In genomic region chr10:62079885-62080559, GRCh38 we compare ENCODE assay signal across 10 cellular contexts.
DNase-seq lines count a peak whose midpoint lies in the region; ATAC-seq and TF ChIP-seq lines count a peak whose summit lies in the region.
"Had no signal": no experiment of that assay in that cellular context is flagged by ENCODE, and none has a peak within 500 bp of the region (broad histone marks: within the 10 kb centered on the region; RNA-seq: fewer than 3 reads in every experiment).

No MANE protein-coding gene starts in this region.

- H3T11ph ChIP-seq in H9 (ENCODE audit: low read length), result no peak overlapping the region

- no peak overlapping the region for H3K4me3 Mint-ChIP-seq in activated naive CD8-positive, alpha-beta T cell
- H3K4me3 Mint-ChIP-seq in H9, result no peak overlapping the region

- no peaks in the 10 kb centered on the region for H3K27me3 Mint-ChIP-seq in activated naive CD8-positive, alpha-beta T cell
- no peaks in the 10 kb centered on the region for H3K27me3 Mint-ChIP-seq in H9 (ENCODE audit: low read depth)

- H4K5ac ChIP-seq in H9 (ENCODE audit: insufficient read length, low read depth, low read length), result no peak overlapping the region

- no peak overlapping the region for H2BK120ac ChIP-seq in H9 (ENCODE audit: low read depth, low read length, poor library complexity, severe bottlenecking)

- peak overlapping the region; percentile 70 for H3K27ac Mint-ChIP-seq in activated naive CD8-positive, alpha-beta T cell
- H3K27ac Mint-ChIP-seq in H9, result no peak overlapping the region; a peak in 1 of 7 replicates

- no peak overlapping the region for H3K56ac ChIP-seq in H9 (ENCODE audit: insufficient read length, low read depth, low read length)

- WGBS in H9 (ENCODE audit: extremely low coverage, insufficient read length, low lambda C conversion rate), result no CpG with 5 or more reads among the region's 8 CpGs

- H3K9me2 ChIP-seq in MM.1S (replicated peaks; ENCODE audit: insufficient read depth, low read length), result no peaks in the 10 kb centered on the region

- TF ChIP-seq CTCF in MM.1S (IDR thresholded peaks at IDR 0.05; ENCODE audit: low read length), result no peak
- no peak for TF ChIP-seq CTCF in H9 (conservative IDR thresholded peaks at IDR 0.05)

- no peak overlapping the region for H2AK5ac ChIP-seq in H9 (ENCODE audit: insufficient read length, low read length)

- no peaks in the 10 kb centered on the region for H3K9me3 Mint-ChIP-seq in activated naive CD8-positive, alpha-beta T cell (ENCODE audit: low read depth)
- H3K9me3 Mint-ChIP-seq in H9, result no peaks in the 10 kb centered on the region

- H3K18ac ChIP-seq in H9 (ENCODE audit: insufficient read length, low read depth, low read length), result no peak overlapping the region

- H3K36me3 ChIP-seq in BLaER1 (peaks cover 68% of the 10 kb centered on the region), MM.1S (replicated peaks; ENCODE audit: insufficient read depth, low read length) (peaks cover 9% of the 10 kb centered on the region)

- H4K20me1 ChIP-seq in BLaER1 (no peaks in the 10 kb centered on the region), MM.1S (ENCODE audit: insufficient read depth, low read length) (peaks cover 4% of the 10 kb centered on the region; the same call in 1 of the 2 replicates), H9 (ENCODE audit: control insufficient read depth, insufficient read depth, insufficient read length) (no peaks in the 10 kb centered on the region)

- H3K23me2 ChIP-seq in H9 (ENCODE audit: insufficient read length, low read depth, low read length, poor library complexity, severe bottlenecking), result no peaks in the 10 kb centered on the region

- H3K27me3 ChIP-seq in BLaER1, result no peaks in the 10 kb centered on the region
- H3K27me3 ChIP-seq in MM.1S (replicated peaks; ENCODE audit: insufficient read depth, low read length), result no peaks in the 10 kb centered on the region
- no peaks in the 10 kb centered on the region for H3K27me3 ChIP-seq in H9 (ENCODE audit: insufficient read depth, low read length)

- no peaks in the 10 kb centered on the region for H3K79me1 ChIP-seq in H9 (ENCODE audit: insufficient read depth, low read depth, low read length, poor library complexity, severe bottlenecking)

- H2BK12ac ChIP-seq in H9 (ENCODE audit: insufficient read length, low read depth, low read length), result no peak overlapping the region

- peak overlapping the region; percentile 91 for H3K4me2 ChIP-seq in BLaER1
- no peak overlapping the region for H3K4me2 ChIP-seq in MM.1S (ENCODE audit: low read depth, low read length)
- H3K4me2 ChIP-seq in H9 (ENCODE audit: insufficient read depth, insufficient read length, low read length), result no peak overlapping the region

- no peak overlapping the region for H4K8ac ChIP-seq in H9 (replicated peaks; ENCODE audit: insufficient read length, low read depth, low read length)

- H3K27ac ChIP-seq in BLaER1 (0 out of 2 replicates have a peak overlapping the region, but pooled peaks have one; percentile 5), MM.1S (ENCODE audit: low read length) (no peak overlapping the region), H9 (ENCODE audit: insufficient read length, low read depth, low read length) (no peak overlapping the region)

- H3K9ac ChIP-seq in BLaER1 (no peak overlapping the region), MM.1S (ENCODE audit: low read length) (no peak overlapping the region), H9 (ENCODE audit: extremely low read depth, insufficient read length, low read length) (no peak overlapping the region)

- H3K4me1 ChIP-seq in BLaER1 (peaks cover 62% of the 10 kb centered on the region), MM.1S (ENCODE audit: low read length) (peaks cover 12% of the 10 kb centered on the region), H9 (ENCODE audit: insufficient read depth, low read length) (no peaks in the 10 kb centered on the region)

- H3K79me2 ChIP-seq in MM.1S (ENCODE audit: low read length) (peaks cover 99% of the 10 kb centered on the region), H9 (ENCODE audit: insufficient read depth, low read length) (no peaks in the 10 kb centered on the region)

- H3K4me3 ChIP-seq in BLaER1 (no peak overlapping the region), MM.1S (ENCODE audit: low read length) (no peak overlapping the region)
- H3K4me3 ChIP-seq: lung had no signal

- no peak overlapping the region for H3K4ac ChIP-seq in H9 (ENCODE audit: low read depth, low read length)

- H2BK15ac ChIP-seq in H9 (ENCODE audit: low read depth, low read length), result no peak overlapping the region

- H2AFZ ChIP-seq in MM.1S (ENCODE audit: low read length), result no peak overlapping the region
- H2AFZ ChIP-seq in H9 (ENCODE audit: low read length), result no peak overlapping the region

- peaks cover 30% of the 10 kb centered on the region for H3K36me3 Mint-ChIP-seq in activated naive CD8-positive, alpha-beta T cell
- no peaks in the 10 kb centered on the region for H3K36me3 Mint-ChIP-seq in H9 (ENCODE audit: insufficient read depth in 1 of 3, low read depth in 3 of 3)

- peaks cover 67% of the 10 kb centered on the region for H3K4me1 Mint-ChIP-seq in activated naive CD8-positive, alpha-beta T cell (ENCODE audit: low read depth)
- no peaks in the 10 kb centered on the region for H3K4me1 Mint-ChIP-seq in H9

- no peak overlapping the region for H3K14ac ChIP-seq in H9 (ENCODE audit: insufficient read depth, low read length)

- DNase-seq in NCI-H2081 (lab: John Stamatoyannopoulos, UW) (no peak), MM.1S (no peak), H9 (no peak), OCI-M2 (lab: John Stamatoyannopoulos, UW; ENCODE audit: unreplicated experiment) (no peak)
- DNase-seq: NCI-H774 had no signal

- no peak overlapping the region for H4K91ac ChIP-seq in H9 (ENCODE audit: insufficient read length, low read depth, low read length)

- no peaks in the 10 kb centered on the region for H3F3A ChIP-seq in MM.1S (ENCODE audit: insufficient read depth, low read length)

- ATAC-seq in GM19023 (IDR thresholded peaks at IDR 0.05; ENCODE audit: unreplicated experiment) (peak; percentile 68), HG02973 (IDR thresholded peaks at IDR 0.05; ENCODE audit: unreplicated experiment) (peak; percentile 61)

- H2BK20ac ChIP-seq in H9 (ENCODE audit: low read depth, low read length, poor library complexity, severe bottlenecking), result no peak overlapping the region

- H3K9me3 ChIP-seq in BLaER1, result peaks cover 5% of the 10 kb centered on the region; the same call in 1 of the 2 replicates
- no peaks in the 10 kb centered on the region for H3K9me3 ChIP-seq in MM.1S (replicated peaks; ENCODE audit: insufficient read depth, low read length)
- no peaks in the 10 kb centered on the region for H3K9me3 ChIP-seq in H9 (ENCODE audit: control insufficient read depth, low read depth, low read length)

- H3K23ac ChIP-seq in H9 (ENCODE audit: insufficient read length, low read depth, low read length), result no peak overlapping the region

- H2BK5ac ChIP-seq in H9 (ENCODE audit: insufficient read length, low read length), result no peak overlapping the region
